Comparison of ENCODE assay signal across 9 cellular contexts in genomic region chr1:247390116-247390791, GRCh38. TPM values are rescaled to one million over a fixed set of nuclear protein-coding genes. Genes with fewer than 3 reads are reported as not detected.
A peak's percentile ranks its signal among the peaks of the same experiment; 100 is the strongest.
DNase-seq lines count a peak whose midpoint lies in the region; TF ChIP-seq lines count a peak whose summit lies in the region.
"Had no signal": no experiment of that assay in that cellular context is flagged by ENCODE, and none has a peak within 500 bp of the region (broad histone marks: within the 10 kb centered on the region; RNA-seq: fewer than 3 reads in every experiment).

No MANE protein-coding gene starts in this region.

- H3K27me3 Mint-ChIP-seq in activated T-cell treated with anti-CD3 and anti-CD28 coated beads, Interleukin-2, amount 50 U/mL, for 24 hours = peaks cover 2% of the 10 kb centered on the region
- H3K27me3 Mint-ChIP-seq in neural crest cell (ENCODE audit: low read depth) = peaks cover 7% of the 10 kb centered on the region
- H3K27me3 Mint-ChIP-seq in stimulated activated naive CD8-positive, alpha-beta T cell treated with anti-CD3 and anti-CD28 coated beads, Interleukin-15, Interleukin-2, amounts not matched to agents 100 ng/mL and 50 ng/mL, for 24 hours = no peaks in the 10 kb centered on the region

- H3K27ac Mint-ChIP-seq in activated T-cell treated with anti-CD3 and anti-CD28 coated beads, Interleukin-2, amount 50 U/mL, for 24 hours = peak overlapping the region; percentile 63
- H3K27ac Mint-ChIP-seq in neural crest cell (ENCODE audit: unreplicated experiment) = no peak overlapping the region
- peak overlapping the region; percentile 27 for H3K27ac Mint-ChIP-seq in stimulated activated naive CD8-positive, alpha-beta T cell treated with anti-CD3 and anti-CD28 coated beads, Interleukin-15, Interleukin-2, amounts not matched to agents 100 ng/mL and 50 ng/mL, for 24 hours

- DNase-seq in EL (peak; percentile 75), GOT3 (lab: John Stamatoyannopoulos, UW) (peak; percentile 88), Kasumi-1 (lab: John Stamatoyannopoulos, UW) (peak; percentile 98 to 99), Peyer's patch (peak; percentile 76 to 95 (median 89)), fibroblast of peridontal ligament (ENCODE audit: extremely low read depth) (peak; percentile 70), neural crest cell (ENCODE audit: low read depth, low spot score) (peak; percentile 77)
- peak; percentile 85 for DNase-seq in activated T-cell treated with anti-CD3 and anti-CD28 coated beads, Interleukin-2, amount 50 U/mL, for 24 hours

- H3K36me3 Mint-ChIP-seq in activated T-cell treated with anti-CD3 and anti-CD28 coated beads, Interleukin-2, amount 50 U/mL, for 24 hours (ENCODE audit: low read depth) = no peaks in the 10 kb centered on the region
- no peaks in the 10 kb centered on the region for H3K36me3 Mint-ChIP-seq in neural crest cell (ENCODE audit: low read depth)
- no peaks in the 10 kb centered on the region for H3K36me3 Mint-ChIP-seq in stimulated activated naive CD8-positive, alpha-beta T cell treated with anti-CD3 and anti-CD28 coated beads, Interleukin-15, Interleukin-2, amounts not matched to agents 100 ng/mL and 50 ng/mL, for 24 hours (ENCODE audit: low read depth)

- H3K4me3 ChIP-seq in Peyer's patch = no peak overlapping the region
- H3K4me3 ChIP-seq: skin epidermis had no signal

- H3K4me3 Mint-ChIP-seq in activated T-cell treated with anti-CD3 and anti-CD28 coated beads, Interleukin-2, amount 50 U/mL, for 24 hours = peak overlapping the region; percentile 48
- H3K4me3 Mint-ChIP-seq in neural crest cell = no peak overlapping the region
- peak overlapping the region; percentile 57 for H3K4me3 Mint-ChIP-seq in stimulated activated naive CD8-positive, alpha-beta T cell treated with anti-CD3 and anti-CD28 coated beads, Interleukin-15, Interleukin-2, amounts not matched to agents 100 ng/mL and 50 ng/mL, for 24 hours

- no peaks in the 10 kb centered on the region for H3K9me3 ChIP-seq in Peyer's patch

- peaks cover 29% of the 10 kb centered on the region for H3K4me1 Mint-ChIP-seq in activated T-cell treated with anti-CD3 and anti-CD28 coated beads, Interleukin-2, amount 50 U/mL, for 24 hours (ENCODE audit: low read depth)
- H3K4me1 Mint-ChIP-seq in neural crest cell = peaks cover 15% of the 10 kb centered on the region
- peaks cover 18% of the 10 kb centered on the region for H3K4me1 Mint-ChIP-seq in stimulated activated naive CD8-positive, alpha-beta T cell treated with anti-CD3 and anti-CD28 coated beads, Interleukin-15, Interleukin-2, amounts not matched to agents 100 ng/mL and 50 ng/mL, for 24 hours (ENCODE audit: low read depth)

- H3K27ac ChIP-seq in Peyer's patch = peak overlapping the region in 2 of 4 donors; percentile 15 to 65

- H3K27me3 ChIP-seq in Peyer's patch = no peaks in the 10 kb centered on the region

- no peaks in the 10 kb centered on the region for H3K36me3 ChIP-seq in Peyer's patch

- no peaks in the 10 kb centered on the region for H3K4me1 ChIP-seq in Peyer's patch

- TF ChIP-seq CTCF in Peyer's patch (IDR thresholded peaks at IDR 0.05) (peak; percentile 60 to 92 (median 88)), neural crest cell (conservative IDR thresholded peaks at IDR 0.05) (peak; percentile 89)

- no peaks in the 10 kb centered on the region for H3K9me3 Mint-ChIP-seq in activated T-cell treated with anti-CD3 and anti-CD28 coated beads, Interleukin-2, amount 50 U/mL, for 24 hours
- no peaks in the 10 kb centered on the region for H3K9me3 Mint-ChIP-seq in neural crest cell
- H3K9me3 Mint-ChIP-seq in stimulated activated naive CD8-positive, alpha-beta T cell treated with anti-CD3 and anti-CD28 coated beads, Interleukin-15, Interleukin-2, amounts not matched to agents 100 ng/mL and 50 ng/mL, for 24 hours = no peaks in the 10 kb centered on the region

- TF ChIP-seq POLR2A in Peyer's patch (IDR thresholded peaks at IDR 0.05) = peak in 1 of 2 donors; percentile 16

RNA-seq across cellular contexts. Expression of gene NLRP3, which starts 25.7 kb away (rescaled TPM):
- total RNA-seq in Peyer's patch = 1 to 10 TPM in 1 of 4 donors, under 1 TPM in 2, not detected in 1; 0.47 to 9.1 (median 0.67) TPM
- total RNA-seq in neural crest cell = 0.07 TPM in 2 replicates

RNA-seq across cellular contexts. Expression of gene ZNF496, which starts 58.6 kb away (rescaled TPM):
- total RNA-seq in Peyer's patch (10 to 100 TPM in 3 of 4 donors, 1 to 10 TPM in 1; 8.2 to 31.4 (median 23.5) TPM), neural crest cell (64.2 and 65.5 TPM in 2 replicates)
